Comparison of ENCODE assay signal across 24 cellular contexts in genomic region chr7:75655536-75655935, GRCh38.
A peak's percentile ranks its signal among the peaks of the same experiment; 100 is the strongest.
DNase-seq lines count a peak whose midpoint lies in the region; ATAC-seq, FAIRE-seq and TF ChIP-seq lines count a peak whose summit lies in the region.
"Had no signal": no experiment of that assay in that cellular context is flagged by ENCODE, and none has a peak within 500 bp of the region (broad histone marks: within the 10 kb centered on the region; RNA-seq: fewer than 3 reads in every experiment).

No MANE protein-coding gene starts in this region.

- no peak overlapping the region for H3K4me2 ChIP-seq in K562 (ENCODE audit: insufficient read depth, low read length)
- H3K4me2 ChIP-seq: BLaER1 treated with 17β-estradiol and CSF1 and Interleukin-3, amounts not matched to agents 10 nM and 100 nM had no signal

- CTCF ChIA-PET in K562 (lab: Yijun Ruan, JAX; ENCODE audit: low intra/inter-chr PET ratio): no interaction called here

- H3K4me3 ChIP-seq in K562: no peak overlapping the region
- no peak overlapping the region for H3K4me3 ChIP-seq in H7 (ENCODE audit: insufficient read depth, low read depth, low read length)
- H3K4me3 ChIP-seq: BLaER1 treated with 17β-estradiol and CSF1 and Interleukin-3, amounts not matched to agents 10 nM and 100 nM; GM12878 had no signal

- H3K4me1 ChIP-seq in K562 (replicated peaks in 1 of 2; ENCODE audit: control insufficient read depth in 2 of 2, insufficient read depth in 2 of 2, low read length in 2 of 2): peaks cover 0 to 8% of the 10 kb centered on the region in 2 experiments; a peak in 3 of 5 replicates
- H3K4me1 ChIP-seq: Caco-2 had no signal

- intact Hi-C loops in K562 (cut with micrococcal nuclease): no loop called here

- no peak overlapping the region for H3K4me3 Mint-ChIP-seq in osteocyte (ENCODE audit: unreplicated experiment)
- H3K4me3 Mint-ChIP-seq: B cell; CD4-positive, alpha-beta T cell; CD8-positive, alpha-beta T cell had no signal

- H3K36me3 ChIP-seq in K562 (ENCODE audit: control insufficient read depth, insufficient read depth, low read length) (no peaks in the 10 kb centered on the region), H7 (replicated peaks; ENCODE audit: control insufficient read depth, insufficient read depth, low read length) (no peaks in the 10 kb centered on the region)

- no peaks in the 10 kb centered on the region for H3K9me3 Mint-ChIP-seq in osteocyte (ENCODE audit: unreplicated experiment)
- H3K9me3 Mint-ChIP-seq: CD4-positive, alpha-beta T cell; CD8-positive, alpha-beta T cell had no signal

- no peak overlapping the region for H2AFZ ChIP-seq in K562 (ENCODE audit: low read depth, low read length)

- WGBS in K562 (ENCODE audit: insufficient coverage, low coverage, missing lambda C conversion rate): 45% methylated on average over 1 of the region's 2 CpGs

- no peak overlapping the region for H3K9ac ChIP-seq in K562 (ENCODE audit: insufficient read depth in 1 of 2, low read depth in 2 of 2, low read length in 2 of 2)
- H3K9ac ChIP-seq: BLaER1 treated with 17β-estradiol and CSF1 and Interleukin-3, amounts not matched to agents 10 nM and 100 nM had no signal

- no peaks in the 10 kb centered on the region for H3K79me2 ChIP-seq in K562 (ENCODE audit: control insufficient read depth, insufficient read depth, low read length)

- no peaks in the 10 kb centered on the region for H3K27me3 Mint-ChIP-seq in osteocyte (ENCODE audit: unreplicated experiment)
- H3K27me3 Mint-ChIP-seq: B cell; CD4-positive, alpha-beta T cell had no signal

- in situ Hi-C loops in K562 (cut with MboI): no loop called here

- H3K27ac ChIP-seq in K562 (ENCODE audit: extremely low read depth, low read depth, low read length): no peak overlapping the region
- H3K27ac ChIP-seq: BLaER1 treated with 17β-estradiol and CSF1 and Interleukin-3, amounts not matched to agents 10 nM and 100 nM; C4-2B had no signal

- no peaks in the 10 kb centered on the region for H4K20me1 ChIP-seq in K562 (replicated peaks; ENCODE audit: control insufficient read depth, insufficient read depth, low read length)
- H4K20me1 ChIP-seq: BLaER1 treated with 17β-estradiol and CSF1 and Interleukin-3, amounts not matched to agents 10 nM and 100 nM had no signal

- H3K36me3 Mint-ChIP-seq in osteocyte (ENCODE audit: unreplicated experiment): peaks cover 7% of the 10 kb centered on the region
- H3K36me3 Mint-ChIP-seq: CD8-positive, alpha-beta T cell had no signal

- H3K27me3 ChIP-seq in K562 (ENCODE audit: control insufficient read depth in 2 of 2, insufficient read depth in 2 of 2, low read length in 2 of 2) (no peaks in the 10 kb centered on the region), H7 (ENCODE audit: control insufficient read depth, insufficient read depth, low read length) (no peaks in the 10 kb centered on the region)
- H3K27me3 ChIP-seq: BLaER1 treated with 17β-estradiol and CSF1 and Interleukin-3, amounts not matched to agents 10 nM and 100 nM had no signal

- TF ChIP-seq RAD21 in K562 (CRISPR knock-in tag; conservative IDR thresholded peaks at IDR 0.05 in 1 of 2, IDR thresholded peaks at IDR 0.05 in 1 of 2): no peak

- POLR2A ChIA-PET in K562 (lab: Yijun Ruan, JAX): no interaction called here

- peak overlapping the region; percentile 58 for H3K27ac Mint-ChIP-seq in osteocyte (ENCODE audit: unreplicated experiment)
- H3K27ac Mint-ChIP-seq: B cell; CD4-positive, alpha-beta T cell; CD8-positive, alpha-beta T cell had no signal

- TF ChIP-seq CTCF in K562 (IDR thresholded peaks at IDR 0.05 in 2 of 3, conservative IDR thresholded peaks at IDR 0.05 in 1 of 3; ENCODE audit: insufficient read depth in 2 of 3, low read depth in 1 of 3, low read length in 3 of 3) (no peak), osteocyte (IDR thresholded peaks at IDR 0.05) (no peak)

- TF ChIP-seq EP300 in K562 (IDR thresholded peaks at IDR 0.05; ENCODE audit: low read length): no peak

- TF ChIP-seq POLR2A in K562 (conservative IDR thresholded peaks at IDR 0.05): no peak

- no peak for FAIRE-seq in K562 (lab: Jason Lieb, UNC)
- FAIRE-seq: A204.1, D721Med, G401.6, GM12878, GM12892, GM18507, GM19239 had no signal

- no peak for ATAC-seq in K562
- ATAC-seq in HG03159 (IDR thresholded peaks at IDR 0.05; ENCODE audit: unreplicated experiment): no peak
- ATAC-seq: CD8-positive, alpha-beta T cell; GM12878 had no signal

- DNase-seq in SW480 (ENCODE audit: low spot score): peak; percentile 20
- no peak for DNase-seq in K562 (ENCODE audit: extremely low read depth in 1 of 4, low spot score in 3 of 4)
- no peak for DNase-seq in osteocyte (ENCODE audit: extremely low spot score, unreplicated experiment)
- no peak for DNase-seq in amniotic stem cell (lab: John Stamatoyannopoulos, UW)
- no peak for DNase-seq in NCI-H1694 treated with DMSO at 0.1 percent for 48 hours (lab: John Stamatoyannopoulos, UW)
- no peak for DNase-seq in H7
- DNase-seq: 8988T; AML-193; Caco-2; Calu3; CD4-positive, alpha-beta T cell; CD8-positive, alpha-beta T cell; DMS79 treated with DMSO at 0.1 percent for 48 hours had no signal

- BruUV-seq in K562 (replicated peaks; lab: Mats Ljungman, UMichigan): no TSS peak

- peaks cover 68% of the 10 kb centered on the region for H3K4me1 Mint-ChIP-seq in osteocyte (ENCODE audit: unreplicated experiment)

- no peaks in the 10 kb centered on the region for H3K9me3 ChIP-seq in K562 (replicated peaks; ENCODE audit: control insufficient read depth, insufficient read depth, low read depth, low read length)
- H3K9me3 ChIP-seq: BLaER1 treated with 17β-estradiol and CSF1 and Interleukin-3, amounts not matched to agents 10 nM and 100 nM; Caco-2 had no signal

- no peaks in the 10 kb centered on the region for H3K9me1 ChIP-seq in K562 (ENCODE audit: control insufficient read depth, insufficient read depth, low read length)

TF ChIP-seq in K562, 482 proteins besides CTCF, POLR2A, EP300 and RAD21:
- TF ChIP-seq C11orf30 (IDR thresholded peaks at IDR 0.05; ENCODE audit: low read depth) (peak; percentile 42; the same call in 1 of the 2 replicates), CEBPG (CRISPR knock-in tag; IDR thresholded peaks at IDR 0.05) (no peak), CEBPG (tag; conservative IDR thresholded peaks at IDR 0.05 in 1 of 2, IDR thresholded peaks at IDR 0.05 in 1 of 2) (peak in 1 of 2 experiments; percentile 73; a peak in 2 of 4 replicates), ZNF785 (CRISPR knock-in tag; IDR thresholded peaks at IDR 0.05) (no peak), CHCHD3 (CRISPR knock-in tag; IDR thresholded peaks at IDR 0.05) (no peak), KLF13 (tag; IDR thresholded peaks at IDR 0.05; ENCODE audit: borderline replicate concordance, low read depth) (no peak), MAFG (tag; conservative IDR thresholded peaks at IDR 0.05) (peak; percentile 33; the same call in 1 of the 2 replicates), SOX6 (IDR thresholded peaks at IDR 0.05) (0 out of 2 replicates have a peak, but pooled peaks have one; percentile 12), TRIM24 (IDR thresholded peaks at IDR 0.05) (peak in 1 of 2 experiments; percentile 61; a peak in 1 of 4 replicates), HNRNPH1 (optimal IDR thresholded peaks at IDR 0.05; ENCODE audit: low read depth, low read length) (no peak), ZNF316 (IDR thresholded peaks at IDR 0.05) (peak; percentile 37; the same call in 1 of the 2 replicates), ATF3 (IDR thresholded peaks at IDR 0.05) (peak; percentile 75; the same call in 1 of the 2 replicates), ATF3 (CRISPR knock-in tag; conservative IDR thresholded peaks at IDR 0.05) (no peak), MCM3 (IDR thresholded peaks at IDR 0.05) (no peak), MYC (IDR thresholded peaks at IDR 0.05; ENCODE audit: low read depth, low read length) (no peak), MYC (CRISPR knock-in tag; IDR thresholded peaks at IDR 0.05; ENCODE audit: borderline replicate concordance, low read depth) (no peak), ZNF561 (CRISPR knock-in tag; conservative IDR thresholded peaks at IDR 0.05) (no peak)
- TF ChIP-seq, protein P1, sequence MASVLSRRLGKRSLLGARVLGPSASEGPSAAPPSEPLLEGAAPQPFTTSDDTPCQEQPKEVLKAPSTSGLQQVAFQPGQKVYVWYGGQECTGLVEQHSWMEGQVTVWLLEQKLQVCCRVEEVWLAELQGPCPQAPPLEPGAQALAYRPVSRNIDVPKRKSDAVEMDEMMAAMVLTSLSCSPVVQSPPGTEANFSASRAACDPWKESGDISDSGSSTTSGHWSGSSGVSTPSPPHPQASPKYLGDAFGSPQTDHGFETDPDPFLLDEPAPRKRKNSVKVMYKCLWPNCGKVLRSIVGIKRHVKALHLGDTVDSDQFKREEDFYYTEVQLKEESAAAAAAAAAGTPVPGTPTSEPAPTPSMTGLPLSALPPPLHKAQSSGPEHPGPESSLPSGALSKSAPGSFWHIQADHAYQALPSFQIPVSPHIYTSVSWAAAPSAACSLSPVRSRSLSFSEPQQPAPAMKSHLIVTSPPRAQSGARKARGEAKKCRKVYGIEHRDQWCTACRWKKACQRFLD (CRISPR knock-in tag; IDR thresholded peaks at IDR 0.05): no peak
